ENCODE assay signal across 21 cellular contexts in genomic region chr21:38507374-38507942, GRCh38. TPM values are rescaled to one million over a fixed set of nuclear protein-coding genes. Genes with fewer than 3 reads are reported as not detected.
"Had no signal": no experiment of that assay in that cellular context is flagged by ENCODE, and none has a peak within 500 bp of the region (broad histone marks: within the 10 kb centered on the region; RNA-seq: fewer than 3 reads in every experiment).

No MANE protein-coding gene starts in this region.

- H3K27me3 ChIP-seq: body of pancreas, esophagus squamous epithelium had no signal

- H3K27ac Mint-ChIP-seq: activated CD8-positive, alpha-beta T cell treated with anti-CD3 and anti-CD28 coated beads, Interleukin-2, amount 10 ng/mL, durations not matched to agents 7 days and 5 days; activated naive CD8-positive, alpha-beta T cell treated with anti-CD3 and anti-CD28 coated beads for 36 hours; natural killer cell treated with Interleukin-12 subunit alpha and Interleukin-12 subunit beta and Interleukin-15 and Interleukin-18, amount 100 ng/mL, for 72 hours; stimulated activated naive B cell treated with anti-CD40 and anti-IgM and Interleukin-4, amounts not matched to agents 10 μg/mL and 1 μg/mL and 100 μg/mL, for 72 hours; T-cell had no signal

- H3K9me3 ChIP-seq: body of pancreas, esophagus squamous epithelium had no signal

- H3K36me3 ChIP-seq: esophagus squamous epithelium had no signal

- H3K36me3 Mint-ChIP-seq: activated naive CD8-positive, alpha-beta T cell treated with anti-CD3 and anti-CD28 coated beads for 36 hours; natural killer cell treated with Interleukin-12 subunit alpha and Interleukin-12 subunit beta and Interleukin-15 and Interleukin-18, amount 100 ng/mL, for 72 hours; stimulated activated naive B cell treated with anti-CD40 and anti-IgM and Interleukin-4, amounts not matched to agents 10 μg/mL and 1 μg/mL and 100 μg/mL, for 72 hours; T-cell had no signal

- DNase-seq: activated CD4-positive, alpha-beta T cell treated with anti-CD3 and anti-CD28 coated beads for 48 hours; activated CD8-positive, alpha-beta memory T cell treated with anti-CD3 and anti-CD28 coated beads, Interleukin-2, amount 50 U/mL, for 4 hours; activated gamma-delta T cell; activated naive CD8-positive, alpha-beta T cell treated with anti-CD3 and anti-CD28 coated beads for 36 hours; activated T-cell treated with anti-CD3 and anti-CD28 coated beads, Interleukin-2, amount 50 U/mL, for 48 hours; amygdala; body of pancreas; caudate nucleus; esophagus squamous epithelium; foreskin fibroblast; left ventricle myocardium superior; stimulated activated CD4-positive, alpha-beta T cell treated with anti-CD3 and anti-CD28 coated beads, Interleukin-15, amount 100 ng/mL, for 24 hours; stimulated activated CD4-positive, alpha-beta T cell treated with anti-CD3 and anti-CD28 coated beads, Interleukin-4, amount 100 ng/mL, for 1 hour; stimulated activated naive B cell treated with anti-CD40 and anti-IgM and Interleukin-4, amounts not matched to agents 10 μg/mL and 1 μg/mL and 100 μg/mL, for 72 hours; substantia nigra; T-cell; trophoblast cell had no signal

- FAIRE-seq: colon, endometrium had no signal

- ATAC-seq: body of pancreas; natural killer cell treated with Interleukin-12 subunit alpha and Interleukin-12 subunit beta and Interleukin-15 and Interleukin-18, amount 100 ng/mL, for 72 hours; T-cell had no signal

- H3K9me3 Mint-ChIP-seq: activated naive CD8-positive, alpha-beta T cell treated with anti-CD3 and anti-CD28 coated beads for 36 hours; natural killer cell treated with Interleukin-12 subunit alpha and Interleukin-12 subunit beta and Interleukin-15 and Interleukin-18, amount 100 ng/mL, for 72 hours; stimulated activated naive B cell treated with anti-CD40 and anti-IgM and Interleukin-4, amounts not matched to agents 10 μg/mL and 1 μg/mL and 100 μg/mL, for 72 hours; T-cell had no signal

- H3K4me3 ChIP-seq: body of pancreas had no signal

- H3K4me1 ChIP-seq: body of pancreas had no signal

- H3K27ac ChIP-seq: body of pancreas, esophagus squamous epithelium had no signal

- H3K4me3 Mint-ChIP-seq: activated naive CD8-positive, alpha-beta T cell treated with anti-CD3 and anti-CD28 coated beads for 36 hours; stimulated activated naive B cell treated with anti-CD40 and anti-IgM and Interleukin-4, amounts not matched to agents 10 μg/mL and 1 μg/mL and 100 μg/mL, for 72 hours had no signal

RNA-seq across cellular contexts. Expression of gene ERG, which starts 9.2 kb away (rescaled TPM):
- total RNA-seq: activated CD8-positive, alpha-beta T cell treated with anti-CD3 and anti-CD28 coated beads, Interleukin-2, amount 10 ng/mL, durations not matched to agents 7 days and 5 days; activated naive CD8-positive, alpha-beta T cell treated with anti-CD3 and anti-CD28 coated beads for 36 hours; natural killer cell treated with Interleukin-12 subunit alpha and Interleukin-12 subunit beta and Interleukin-15 and Interleukin-18, amount 100 ng/mL, for 72 hours had no signal
